Comparison of ENCODE assay signal across 8 cellular contexts in the genomic region with DNA sequence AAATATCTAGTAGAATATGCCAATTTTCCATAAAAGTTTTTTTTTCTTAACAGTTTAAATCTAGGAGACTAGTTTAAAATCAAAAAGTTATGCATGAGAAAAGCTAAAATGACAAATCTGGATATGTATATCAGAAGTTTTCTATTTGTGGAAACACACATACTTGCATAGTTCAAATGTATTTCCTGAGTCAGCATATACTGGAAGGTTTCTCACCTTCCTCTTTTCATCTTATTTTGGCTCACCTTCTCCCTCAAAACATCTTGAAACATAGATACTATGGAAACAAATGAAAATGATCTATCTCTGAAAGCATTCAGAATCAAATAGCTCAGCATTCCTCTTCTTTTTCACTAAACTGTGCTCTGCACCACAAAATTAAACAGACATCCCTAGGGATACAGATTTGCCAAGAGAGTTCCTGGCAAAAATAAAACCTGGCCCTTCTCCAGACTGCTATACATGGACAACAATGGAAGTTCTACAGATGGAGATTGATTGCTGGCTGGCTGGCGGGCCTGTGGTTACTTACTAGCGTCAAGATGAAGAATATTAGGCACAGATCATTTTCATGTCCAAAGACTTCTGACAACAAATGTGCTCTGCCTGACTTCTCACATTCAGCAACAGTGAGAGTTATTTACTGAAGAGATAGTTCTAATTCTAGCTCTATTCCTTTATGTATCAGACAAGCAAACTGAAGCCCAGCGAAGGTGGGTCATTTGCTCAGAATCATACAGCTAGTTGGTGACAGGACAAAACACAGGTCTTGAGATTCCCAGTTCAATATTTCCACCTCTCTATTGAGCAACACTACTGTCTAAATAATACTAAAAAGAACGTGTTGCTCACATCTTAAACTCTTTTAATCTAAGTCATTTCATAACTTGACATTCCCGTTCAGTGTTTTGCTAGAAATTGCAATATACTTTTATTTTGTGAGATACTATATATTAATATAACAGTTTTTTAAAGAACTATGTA. TPM values are rescaled to one million over a fixed set of nuclear protein-coding genes. Genes with fewer than 3 reads are reported as not detected.
DNase-seq lines count a peak whose midpoint lies in the region; ATAC-seq and TF ChIP-seq lines count a peak whose summit lies in the region.

No MANE protein-coding gene starts in this region.

- no peak overlapping the region for H3K27ac Mint-ChIP-seq in MCF 10A (ENCODE audit: low read depth, unreplicated experiment)
- H3K27ac Mint-ChIP-seq in memory B cell, result peak overlapping the region; percentile 7

- CTCF ChIA-PET in MCF 10A (lab: Yijun Ruan, JAX), result interaction anchor here (0.8 to 1.3 kb wide), 4 partner anchors 13 to 76 kb away, joined by 3 to 4 read pairs (median 3); no protein-coding TSS in a partner anchor

- intact Hi-C loops in MCF 10A (cut with micrococcal nuclease), result no loop called here

- DNase-seq in AG08396 (ENCODE audit: low spot score) (peak; percentile 20), NCI-H2081 (lab: John Stamatoyannopoulos, UW) (peak; percentile 46 to 76), MCF 10A (ENCODE audit: unreplicated experiment) (peak; percentile 49), memory B cell (ENCODE audit: low spot score in 2 of 2) (no peak), GDM1 (lab: John Stamatoyannopoulos, UW) (no peak), MV-4-11 (lab: John Stamatoyannopoulos, UW) (no peak)
- DNase-seq in activated T-cell treated with anti-CD3 and anti-CD28 coated beads, Interleukin-2, amount 50 U/mL, for 48 hours, result no peak

- POLR2A ChIA-PET in MCF 10A (lab: Yijun Ruan, JAX), result interaction anchor here (1.0 to 1.5 kb wide), 4 partner anchors 9 to 103 kb away, joined by 3 to 6 read pairs (median 4); partner anchors contain the start of gene RPL5

- BruUV-seq in MCF 10A (replicated peaks; lab: Mats Ljungman, UMichigan), result no TSS peak

- no peaks in the 10 kb centered on the region for H3K27me3 Mint-ChIP-seq in MCF 10A (ENCODE audit: insufficient read depth, unreplicated experiment)
- H3K27me3 Mint-ChIP-seq in memory B cell, result no peaks in the 10 kb centered on the region

- ATAC-seq in memory B cell (ENCODE audit: low read depth), result no peak
- ATAC-seq in HG02642 (IDR thresholded peaks at IDR 0.05; ENCODE audit: poor library complexity, unreplicated experiment), result no peak

- TF ChIP-seq CTCF in MCF 10A (IDR thresholded peaks at IDR 0.05; ENCODE audit: unreplicated experiment), result no peak

- H3K4me1 Mint-ChIP-seq in MCF 10A (ENCODE audit: insufficient read depth, unreplicated experiment) (peaks cover 6% of the 10 kb centered on the region), memory B cell (peaks cover 40% of the 10 kb centered on the region)

- H3K4me3 Mint-ChIP-seq in MCF 10A (ENCODE audit: unreplicated experiment), result no peak overlapping the region
- H3K4me3 Mint-ChIP-seq in memory B cell, result peak overlapping the region; percentile 30

- H3K9me3 Mint-ChIP-seq in MCF 10A (ENCODE audit: unreplicated experiment), result no peaks in the 10 kb centered on the region
- no peaks in the 10 kb centered on the region for H3K9me3 Mint-ChIP-seq in memory B cell

- H3K36me3 Mint-ChIP-seq in MCF 10A (ENCODE audit: insufficient read depth, unreplicated experiment), result no peaks in the 10 kb centered on the region
- peaks cover 5% of the 10 kb centered on the region for H3K36me3 Mint-ChIP-seq in memory B cell

RNA-seq across cellular contexts. Expression of gene DIPK1A, which starts 26.6 kb away (rescaled TPM):
- total RNA-seq in MCF 10A (2022), result 3.8 and 4.9 TPM in 2 replicates

Comparison
In these comparisons a context has a peak if more than half of its experiments do, and no peak if none do; other contexts are left out.
1. DNase-seq: peak in AG08396 (single experiment), NCI-H2081 (2 of 2) and MCF 10A (single experiment); none in memory B cell (0 of 2), GDM1 (single experiment), activated T-cell treated with anti-CD3 and anti-CD28 coated beads, Interleukin-2, amount 50 U/mL, for 48 hours (0 of 2) and MV-4-11 (single experiment).